Comparison of ENCODE assay signal across 1 cellular context in the genomic region with DNA sequence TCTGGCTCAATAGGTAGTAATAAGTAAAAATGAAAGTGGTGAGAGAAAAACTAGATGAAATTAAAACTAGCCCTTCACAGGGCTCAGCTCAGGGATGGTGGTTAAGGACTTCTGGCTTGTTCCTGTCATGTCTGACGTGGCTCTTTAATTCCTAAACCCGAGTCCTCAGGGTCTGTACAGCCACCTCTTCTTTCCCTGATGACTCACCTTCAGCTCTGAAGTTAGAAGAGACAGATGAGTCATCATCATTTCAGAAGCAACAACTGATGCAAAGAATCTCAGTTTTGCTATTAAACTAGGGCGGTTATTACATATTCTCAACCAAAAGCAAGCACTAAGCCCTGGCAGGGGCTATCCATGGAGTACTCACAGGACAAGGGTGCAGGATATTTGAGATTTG.
TF ChIP-seq lines count a peak whose summit lies in the region.

No MANE protein-coding gene starts in this region.

TF ChIP-seq in GM12878, 131 proteins besides CTCF, POLR2A, EP300 and RAD21 (continued from another document):
- TF ChIP-seq IRF4 (IDR thresholded peaks at IDR 0.05; ENCODE audit: low read depth, low read length) (0 out of 2 replicates have a peak, but pooled peaks have one; percentile 20), SIX5 (IDR thresholded peaks at IDR 0.05; ENCODE audit: low read depth, low read length, severe bottlenecking) (no peak), NFIC (IDR thresholded peaks at IDR 0.05; ENCODE audit: low read depth, low read length) (peak; percentile 90), FOXM1 (IDR thresholded peaks at IDR 0.05; ENCODE audit: low read depth, low read length) (peak; percentile 63), CBX5 (IDR thresholded peaks at IDR 0.05; ENCODE audit: low read depth) (no peak), BMI1 (IDR thresholded peaks at IDR 0.05; ENCODE audit: borderline replicate concordance) (no peak), POLR2AphosphoS5 (IDR thresholded peaks at IDR 0.05; ENCODE audit: low read length) (no peak), BCL11A (IDR thresholded peaks at IDR 0.05; ENCODE audit: low read depth, low read length) (peak; percentile 55; the same call in 1 of the 2 replicates), SREBF2 (IDR thresholded peaks at IDR 0.05; ENCODE audit: low read length) (no peak), MTA2 (IDR thresholded peaks at IDR 0.05; ENCODE audit: low read depth) (peak; percentile 63), FOXK2 (IDR thresholded peaks at IDR 0.05) (no peak), ESRRA (IDR thresholded peaks at IDR 0.05; ENCODE audit: low read length) (no peak), KAT2A (conservative IDR thresholded peaks at IDR 0.05; ENCODE audit: control insufficient read depth, low read depth, low read length) (no peak), BHLHE40 (IDR thresholded peaks at IDR 0.05; ENCODE audit: borderline replicate concordance in 1 of 2, low read depth in 2 of 2, low read length in 1 of 2) (no peak), KLF5 (IDR thresholded peaks at IDR 0.05; ENCODE audit: partially characterized antibody) (no peak), IKZF1 (conservative IDR thresholded peaks at IDR 0.05) (peak; percentile 84), JUNB (IDR thresholded peaks at IDR 0.05) (peak; percentile 95)
- TF ChIP-seq, protein P1, sequence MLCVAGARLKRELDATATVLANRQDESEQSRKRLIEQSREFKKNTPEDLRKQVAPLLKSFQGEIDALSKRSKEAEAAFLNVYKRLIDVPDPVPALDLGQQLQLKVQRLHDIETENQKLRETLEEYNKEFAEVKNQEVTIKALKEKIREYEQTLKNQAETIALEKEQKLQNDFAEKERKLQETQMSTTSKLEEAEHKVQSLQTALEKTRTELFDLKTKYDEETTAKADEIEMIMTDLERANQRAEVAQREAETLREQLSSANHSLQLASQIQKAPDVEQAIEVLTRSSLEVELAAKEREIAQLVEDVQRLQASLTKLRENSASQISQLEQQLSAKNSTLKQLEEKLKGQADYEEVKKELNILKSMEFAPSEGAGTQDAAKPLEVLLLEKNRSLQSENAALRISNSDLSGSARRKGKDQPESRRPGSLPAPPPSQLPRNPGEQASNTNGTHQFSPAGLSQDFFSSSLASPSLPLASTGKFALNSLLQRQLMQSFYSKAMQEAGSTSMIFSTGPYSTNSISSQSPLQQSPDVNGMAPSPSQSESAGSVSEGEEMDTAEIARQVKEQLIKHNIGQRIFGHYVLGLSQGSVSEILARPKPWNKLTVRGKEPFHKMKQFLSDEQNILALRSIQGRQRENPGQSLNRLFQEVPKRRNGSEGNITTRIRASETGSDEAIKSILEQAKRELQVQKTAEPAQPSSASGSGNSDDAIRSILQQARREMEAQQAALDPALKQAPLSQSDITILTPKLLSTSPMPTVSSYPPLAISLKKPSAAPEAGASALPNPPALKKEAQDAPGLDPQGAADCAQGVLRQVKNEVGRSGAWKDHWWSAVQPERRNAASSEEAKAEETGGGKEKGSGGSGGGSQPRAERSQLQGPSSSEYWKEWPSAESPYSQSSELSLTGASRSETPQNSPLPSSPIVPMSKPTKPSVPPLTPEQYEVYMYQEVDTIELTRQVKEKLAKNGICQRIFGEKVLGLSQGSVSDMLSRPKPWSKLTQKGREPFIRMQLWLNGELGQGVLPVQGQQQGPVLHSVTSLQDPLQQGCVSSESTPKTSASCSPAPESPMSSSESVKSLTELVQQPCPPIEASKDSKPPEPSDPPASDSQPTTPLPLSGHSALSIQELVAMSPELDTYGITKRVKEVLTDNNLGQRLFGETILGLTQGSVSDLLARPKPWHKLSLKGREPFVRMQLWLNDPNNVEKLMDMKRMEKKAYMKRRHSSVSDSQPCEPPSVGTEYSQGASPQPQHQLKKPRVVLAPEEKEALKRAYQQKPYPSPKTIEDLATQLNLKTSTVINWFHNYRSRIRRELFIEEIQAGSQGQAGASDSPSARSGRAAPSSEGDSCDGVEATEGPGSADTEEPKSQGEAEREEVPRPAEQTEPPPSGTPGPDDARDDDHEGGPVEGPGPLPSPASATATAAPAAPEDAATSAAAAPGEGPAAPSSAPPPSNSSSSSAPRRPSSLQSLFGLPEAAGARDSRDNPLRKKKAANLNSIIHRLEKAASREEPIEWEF (IDR thresholded peaks at IDR 0.05; ENCODE audit: insufficient replicate concordance, low read depth, low read length): no peak
- TF ChIP-seq, protein P2, sequence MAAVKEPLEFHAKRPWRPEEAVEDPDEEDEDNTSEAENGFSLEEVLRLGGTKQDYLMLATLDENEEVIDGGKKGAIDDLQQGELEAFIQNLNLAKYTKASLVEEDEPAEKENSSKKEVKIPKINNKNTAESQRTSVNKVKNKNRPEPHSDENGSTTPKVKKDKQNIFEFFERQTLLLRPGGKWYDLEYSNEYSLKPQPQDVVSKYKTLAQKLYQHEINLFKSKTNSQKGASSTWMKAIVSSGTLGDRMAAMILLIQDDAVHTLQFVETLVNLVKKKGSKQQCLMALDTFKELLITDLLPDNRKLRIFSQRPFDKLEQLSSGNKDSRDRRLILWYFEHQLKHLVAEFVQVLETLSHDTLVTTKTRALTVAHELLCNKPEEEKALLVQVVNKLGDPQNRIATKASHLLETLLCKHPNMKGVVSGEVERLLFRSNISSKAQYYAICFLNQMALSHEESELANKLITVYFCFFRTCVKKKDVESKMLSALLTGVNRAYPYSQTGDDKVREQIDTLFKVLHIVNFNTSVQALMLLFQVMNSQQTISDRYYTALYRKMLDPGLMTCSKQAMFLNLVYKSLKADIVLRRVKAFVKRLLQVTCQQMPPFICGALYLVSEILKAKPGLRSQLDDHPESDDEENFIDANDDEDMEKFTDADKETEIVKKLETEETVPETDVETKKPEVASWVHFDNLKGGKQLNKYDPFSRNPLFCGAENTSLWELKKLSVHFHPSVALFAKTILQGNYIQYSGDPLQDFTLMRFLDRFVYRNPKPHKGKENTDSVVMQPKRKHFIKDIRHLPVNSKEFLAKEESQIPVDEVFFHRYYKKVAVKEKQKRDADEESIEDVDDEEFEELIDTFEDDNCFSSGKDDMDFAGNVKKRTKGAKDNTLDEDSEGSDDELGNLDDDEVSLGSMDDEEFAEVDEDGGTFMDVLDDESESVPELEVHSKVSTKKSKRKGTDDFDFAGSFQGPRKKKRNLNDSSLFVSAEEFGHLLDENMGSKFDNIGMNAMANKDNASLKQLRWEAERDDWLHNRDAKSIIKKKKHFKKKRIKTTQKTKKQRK (IDR thresholded peaks at IDR 0.05; ENCODE audit: low read depth, low read length): no peak
- TF ChIP-seq, protein P3, sequence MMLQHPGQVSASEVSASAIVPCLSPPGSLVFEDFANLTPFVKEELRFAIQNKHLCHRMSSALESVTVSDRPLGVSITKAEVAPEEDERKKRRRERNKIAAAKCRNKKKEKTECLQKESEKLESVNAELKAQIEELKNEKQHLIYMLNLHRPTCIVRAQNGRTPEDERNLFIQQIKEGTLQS (IDR thresholded peaks at IDR 0.05; ENCODE audit: borderline replicate concordance, extremely low read depth, low read depth, low read length): peak; percentile 36; the same call in 1 of the 2 replicates
- TF ChIP-seq, protein P4, sequence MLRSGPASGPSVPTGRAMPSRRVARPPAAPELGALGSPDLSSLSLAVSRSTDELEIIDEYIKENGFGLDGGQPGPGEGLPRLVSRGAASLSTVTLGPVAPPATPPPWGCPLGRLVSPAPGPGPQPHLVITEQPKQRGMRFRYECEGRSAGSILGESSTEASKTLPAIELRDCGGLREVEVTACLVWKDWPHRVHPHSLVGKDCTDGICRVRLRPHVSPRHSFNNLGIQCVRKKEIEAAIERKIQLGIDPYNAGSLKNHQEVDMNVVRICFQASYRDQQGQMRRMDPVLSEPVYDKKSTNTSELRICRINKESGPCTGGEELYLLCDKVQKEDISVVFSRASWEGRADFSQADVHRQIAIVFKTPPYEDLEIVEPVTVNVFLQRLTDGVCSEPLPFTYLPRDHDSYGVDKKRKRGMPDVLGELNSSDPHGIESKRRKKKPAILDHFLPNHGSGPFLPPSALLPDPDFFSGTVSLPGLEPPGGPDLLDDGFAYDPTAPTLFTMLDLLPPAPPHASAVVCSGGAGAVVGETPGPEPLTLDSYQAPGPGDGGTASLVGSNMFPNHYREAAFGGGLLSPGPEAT (IDR thresholded peaks at IDR 0.05; ENCODE audit: low read depth): peak; percentile 62
- TF ChIP-seq, protein P5, sequence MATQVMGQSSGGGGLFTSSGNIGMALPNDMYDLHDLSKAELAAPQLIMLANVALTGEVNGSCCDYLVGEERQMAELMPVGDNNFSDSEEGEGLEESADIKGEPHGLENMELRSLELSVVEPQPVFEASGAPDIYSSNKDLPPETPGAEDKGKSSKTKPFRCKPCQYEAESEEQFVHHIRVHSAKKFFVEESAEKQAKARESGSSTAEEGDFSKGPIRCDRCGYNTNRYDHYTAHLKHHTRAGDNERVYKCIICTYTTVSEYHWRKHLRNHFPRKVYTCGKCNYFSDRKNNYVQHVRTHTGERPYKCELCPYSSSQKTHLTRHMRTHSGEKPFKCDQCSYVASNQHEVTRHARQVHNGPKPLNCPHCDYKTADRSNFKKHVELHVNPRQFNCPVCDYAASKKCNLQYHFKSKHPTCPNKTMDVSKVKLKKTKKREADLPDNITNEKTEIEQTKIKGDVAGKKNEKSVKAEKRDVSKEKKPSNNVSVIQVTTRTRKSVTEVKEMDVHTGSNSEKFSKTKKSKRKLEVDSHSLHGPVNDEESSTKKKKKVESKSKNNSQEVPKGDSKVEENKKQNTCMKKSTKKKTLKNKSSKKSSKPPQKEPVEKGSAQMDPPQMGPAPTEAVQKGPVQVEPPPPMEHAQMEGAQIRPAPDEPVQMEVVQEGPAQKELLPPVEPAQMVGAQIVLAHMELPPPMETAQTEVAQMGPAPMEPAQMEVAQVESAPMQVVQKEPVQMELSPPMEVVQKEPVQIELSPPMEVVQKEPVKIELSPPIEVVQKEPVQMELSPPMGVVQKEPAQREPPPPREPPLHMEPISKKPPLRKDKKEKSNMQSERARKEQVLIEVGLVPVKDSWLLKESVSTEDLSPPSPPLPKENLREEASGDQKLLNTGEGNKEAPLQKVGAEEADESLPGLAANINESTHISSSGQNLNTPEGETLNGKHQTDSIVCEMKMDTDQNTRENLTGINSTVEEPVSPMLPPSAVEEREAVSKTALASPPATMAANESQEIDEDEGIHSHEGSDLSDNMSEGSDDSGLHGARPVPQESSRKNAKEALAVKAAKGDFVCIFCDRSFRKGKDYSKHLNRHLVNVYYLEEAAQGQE (IDR thresholded peaks at IDR 0.05; ENCODE audit: low read depth, low read length): no peak
- TF ChIP-seq, protein P6, sequence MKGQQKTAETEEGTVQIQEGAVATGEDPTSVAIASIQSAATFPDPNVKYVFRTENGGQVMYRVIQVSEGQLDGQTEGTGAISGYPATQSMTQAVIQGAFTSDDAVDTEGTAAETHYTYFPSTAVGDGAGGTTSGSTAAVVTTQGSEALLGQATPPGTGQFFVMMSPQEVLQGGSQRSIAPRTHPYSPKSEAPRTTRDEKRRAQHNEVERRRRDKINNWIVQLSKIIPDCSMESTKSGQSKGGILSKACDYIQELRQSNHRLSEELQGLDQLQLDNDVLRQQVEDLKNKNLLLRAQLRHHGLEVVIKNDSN (IDR thresholded peaks at IDR 0.05; ENCODE audit: borderline replicate concordance, extremely low read length, insufficient read depth, low read depth, low read length): no peak
